ENCODE assay signal across 1 cellular context in genomic region chr9:76135902-76136301, GRCh38.
TF ChIP-seq lines count a peak whose summit lies in the region.

No MANE protein-coding gene starts in this region.

TF ChIP-seq in WTC11, 78 proteins besides CTCF, POLR2A, EP300 and RAD21 (continued from another document):
- TF ChIP-seq AFF4 (CRISPR knock-in tag; IDR thresholded peaks at IDR 0.05; ENCODE audit: borderline replicate concordance) (no peak), ETV6 (CRISPR knock-in tag; IDR thresholded peaks at IDR 0.05) (no peak), NR3C1 (CRISPR knock-in tag; conservative IDR thresholded peaks at IDR 0.05; ENCODE audit: low read depth) (no peak), RELA (CRISPR knock-in tag; IDR thresholded peaks at IDR 0.05; ENCODE audit: borderline replicate concordance) (no peak)
